Comparison of ENCODE assay signal across 18 cellular contexts in the genomic region with DNA sequence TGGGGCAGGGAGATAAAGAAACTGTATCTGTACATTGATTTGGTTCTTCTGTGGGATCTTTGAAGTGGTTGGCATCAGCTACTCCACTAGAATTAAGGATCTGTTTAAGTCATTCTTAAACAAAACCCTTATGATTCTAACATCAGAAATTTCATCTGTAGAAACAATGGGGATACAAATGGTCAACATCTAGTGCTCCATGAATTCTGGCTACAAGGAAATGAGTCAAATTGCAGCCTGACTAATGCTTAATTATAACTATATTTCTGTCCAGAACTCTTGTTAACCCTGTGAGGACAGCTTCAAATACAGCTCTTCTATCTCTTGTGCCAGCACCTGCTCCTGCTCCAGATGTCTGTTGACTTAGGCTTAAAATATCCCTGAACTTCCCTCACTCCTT. TPM values are rescaled to one million over a fixed set of nuclear protein-coding genes. Genes with fewer than 3 reads are reported as not detected.
DNase-seq lines count a peak whose midpoint lies in the region; TF ChIP-seq lines count a peak whose summit lies in the region.
"Had no signal": no experiment of that assay in that cellular context is flagged by ENCODE, and none has a peak within 500 bp of the region (broad histone marks: within the 10 kb centered on the region; RNA-seq: fewer than 3 reads in every experiment).

No MANE protein-coding gene starts in this region.

- H3K27ac Mint-ChIP-seq in endothelial cell (ENCODE audit: unreplicated experiment), result no peak overlapping the region

- TF ChIP-seq CTCF in SK-N-SH (IDR thresholded peaks at IDR 0.05), result no peak
- TF ChIP-seq CTCF in fibroblast of lung (conservative IDR thresholded peaks at IDR 0.05 in 1 of 2, IDR thresholded peaks at IDR 0.05 in 1 of 2; ENCODE audit: low read depth in 1 of 2, low read length in 2 of 2), result no peak
- TF ChIP-seq CTCF in endothelial cell (IDR thresholded peaks at IDR 0.05; ENCODE audit: unreplicated experiment), result no peak

- POLR2A ChIA-PET in SK-N-SH (lab: Yijun Ruan, JAX), result no interaction called here

- CTCF ChIA-PET in SK-N-SH (lab: Yijun Ruan, JAX), result no interaction called here

- H3K36me3 ChIP-seq in SK-N-SH (replicated peaks in 1 of 2; ENCODE audit: control insufficient read depth in 1 of 2, insufficient read depth in 2 of 2, low read length in 1 of 2) (no peaks in the 10 kb centered on the region), fibroblast of lung (ENCODE audit: control insufficient read depth, insufficient read depth, low read length) (no peaks in the 10 kb centered on the region)
- H3K36me3 ChIP-seq: BLaER1 had no signal

- no peaks in the 10 kb centered on the region for H3K9me2 ChIP-seq in SK-N-SH

- no peaks in the 10 kb centered on the region for H3K4me1 Mint-ChIP-seq in endothelial cell (ENCODE audit: unreplicated experiment)
- H3K4me1 Mint-ChIP-seq: CD4-positive, alpha-beta memory T cell had no signal

- DNase-seq in A172 (ENCODE audit: low spot score), result peak; percentile 54
- peak; percentile 28 for DNase-seq in HCEC 1CT
- no peak for DNase-seq in SK-N-SH
- DNase-seq in fibroblast of lung (ENCODE audit: low read depth in 2 of 2), result peak in 1 of 2 donors; percentile 4
- DNase-seq in medulla oblongata (ENCODE audit: extremely low spot score), result no peak
- no peak for DNase-seq in NCI-H1417 (lab: John Stamatoyannopoulos, UW)
- DNase-seq in NCI-H524 (lab: John Stamatoyannopoulos, UW), result no peak
- no peak for DNase-seq in endothelial cell (ENCODE audit: low spot score)
- DNase-seq: Calu3; CD4-positive, alpha-beta memory T cell; H7; IMR-90; NCI-H1436 treated with DMSO at 0.1 percent for 48 hours; NCI-H2029; NCI-H446; SIG-M5 had no signal

- H2AFZ ChIP-seq in SK-N-SH (ENCODE audit: low read depth), result peak overlapping the region; percentile 59; the same call in 1 of the 2 replicates
- no peak overlapping the region for H2AFZ ChIP-seq in fibroblast of lung (ENCODE audit: low read length)

- no peak overlapping the region for H3K4me3 Mint-ChIP-seq in endothelial cell (ENCODE audit: unreplicated experiment)
- H3K4me3 Mint-ChIP-seq: CD4-positive, alpha-beta memory T cell had no signal

- TF ChIP-seq RAD21 in SK-N-SH (IDR thresholded peaks at IDR 0.05; ENCODE audit: low read length), result no peak

- H3K27me3 Mint-ChIP-seq in endothelial cell (ENCODE audit: unreplicated experiment), result peaks cover 1% of the 10 kb centered on the region

- no peak for TF ChIP-seq EP300 in SK-N-SH (IDR thresholded peaks at IDR 0.05; ENCODE audit: borderline replicate concordance in 1 of 2, low read depth in 1 of 2, low read length in 1 of 2)

- H3K36me3 Mint-ChIP-seq in endothelial cell (ENCODE audit: low read depth, unreplicated experiment), result no peaks in the 10 kb centered on the region
- H3K36me3 Mint-ChIP-seq: CD4-positive, alpha-beta memory T cell had no signal

- H3K9ac ChIP-seq in SK-N-SH, result no peak overlapping the region
- no peak overlapping the region for H3K9ac ChIP-seq in fibroblast of lung (ENCODE audit: insufficient read depth, low read length)
- H3K9ac ChIP-seq: BLaER1 had no signal

- peaks cover 11% of the 10 kb centered on the region for H3F3A ChIP-seq in SK-N-SH (replicated peaks; ENCODE audit: insufficient read depth)

- H3K27me3 ChIP-seq in SK-N-SH (ENCODE audit: insufficient read depth) (no peaks in the 10 kb centered on the region), fibroblast of lung (ENCODE audit: control insufficient read depth, insufficient read depth, low read length) (no peaks in the 10 kb centered on the region)
- H3K27me3 ChIP-seq: BLaER1 had no signal

- H3K9me3 ChIP-seq in SK-N-SH (no peaks in the 10 kb centered on the region), fibroblast of lung (ENCODE audit: control insufficient read depth, insufficient read depth, low read depth, low read length) (no peaks in the 10 kb centered on the region)
- H3K9me3 ChIP-seq: A549 had no signal

- H3K79me2 ChIP-seq in SK-N-SH (ENCODE audit: insufficient read depth) (no peaks in the 10 kb centered on the region), fibroblast of lung (ENCODE audit: control insufficient read depth, insufficient read depth, low read length) (no peaks in the 10 kb centered on the region)

- H4K20me1 ChIP-seq in SK-N-SH (ENCODE audit: insufficient read depth), result no peaks in the 10 kb centered on the region
- H4K20me1 ChIP-seq in fibroblast of lung (ENCODE audit: control insufficient read depth, extremely low read depth, insufficient read depth, low read length), result no peaks in the 10 kb centered on the region
- H4K20me1 ChIP-seq: BLaER1 had no signal

- H3K4me3 ChIP-seq in SK-N-SH (ENCODE audit: low read depth in 2 of 2, low read length in 1 of 2) (no peak overlapping the region), fibroblast of lung (replicated peaks in 1 of 4; ENCODE audit: control extremely low read depth in 1 of 4, insufficient read depth in 1 of 4, low read depth in 3 of 4, low read length in 4 of 4) (no peak overlapping the region)
- H3K4me3 ChIP-seq: A549, BLaER1 had no signal

- peak overlapping the region in 1 of 2 experiments; percentile 53; a peak in 2 of 4 replicates for H3K27ac ChIP-seq in SK-N-SH (ENCODE audit: low read depth in 2 of 2, low read length in 1 of 2)
- H3K27ac ChIP-seq in fibroblast of lung (ENCODE audit: insufficient read depth, low read length), result no peak overlapping the region
- H3K27ac ChIP-seq: A549, BLaER1 had no signal

- H3K9me3 Mint-ChIP-seq in endothelial cell (ENCODE audit: unreplicated experiment), result no peaks in the 10 kb centered on the region

- H3K4me2 ChIP-seq in SK-N-SH (0 out of 2 replicates have a peak overlapping the region, but pooled peaks have one; percentile 22), fibroblast of lung (ENCODE audit: extremely low read depth, insufficient read depth, low read length) (peak overlapping the region; percentile 23)
- H3K4me2 ChIP-seq: A549, BLaER1 had no signal

- H3K4me1 ChIP-seq in SK-N-SH (ENCODE audit: control insufficient read depth in 1 of 2, insufficient read depth in 2 of 2, low read depth in 1 of 2, low read length in 1 of 2) (no peaks in the 10 kb centered on the region; a peak in 1 of 4 replicates), fibroblast of lung (ENCODE audit: control insufficient read depth, extremely low read depth, insufficient read depth, low read length) (no peaks in the 10 kb centered on the region)
- H3K4me1 ChIP-seq: A549, BLaER1 had no signal

TF ChIP-seq in SK-N-SH, 30 proteins besides CTCF, POLR2A, EP300 and RAD21:
- TF ChIP-seq, protein P1, sequence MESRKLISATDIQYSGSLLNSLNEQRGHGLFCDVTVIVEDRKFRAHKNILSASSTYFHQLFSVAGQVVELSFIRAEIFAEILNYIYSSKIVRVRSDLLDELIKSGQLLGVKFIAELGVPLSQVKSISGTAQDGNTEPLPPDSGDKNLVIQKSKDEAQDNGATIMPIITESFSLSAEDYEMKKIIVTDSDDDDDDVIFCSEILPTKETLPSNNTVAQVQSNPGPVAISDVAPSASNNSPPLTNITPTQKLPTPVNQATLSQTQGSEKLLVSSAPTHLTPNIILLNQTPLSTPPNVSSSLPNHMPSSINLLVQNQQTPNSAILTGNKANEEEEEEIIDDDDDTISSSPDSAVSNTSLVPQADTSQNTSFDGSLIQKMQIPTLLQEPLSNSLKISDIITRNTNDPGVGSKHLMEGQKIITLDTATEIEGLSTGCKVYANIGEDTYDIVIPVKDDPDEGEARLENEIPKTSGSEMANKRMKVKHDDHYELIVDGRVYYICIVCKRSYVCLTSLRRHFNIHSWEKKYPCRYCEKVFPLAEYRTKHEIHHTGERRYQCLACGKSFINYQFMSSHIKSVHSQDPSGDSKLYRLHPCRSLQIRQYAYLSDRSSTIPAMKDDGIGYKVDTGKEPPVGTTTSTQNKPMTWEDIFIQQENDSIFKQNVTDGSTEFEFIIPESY (IDR thresholded peaks at IDR 0.05; ENCODE audit: borderline replicate concordance, low read depth), result no peak
- TF ChIP-seq USF2 (IDR thresholded peaks at IDR 0.05; ENCODE audit: borderline replicate concordance, low read depth, low read length), result no peak
- TF ChIP-seq, protein P2, sequence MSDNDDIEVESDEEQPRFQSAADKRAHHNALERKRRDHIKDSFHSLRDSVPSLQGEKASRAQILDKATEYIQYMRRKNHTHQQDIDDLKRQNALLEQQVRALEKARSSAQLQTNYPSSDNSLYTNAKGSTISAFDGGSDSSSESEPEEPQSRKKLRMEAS (IDR thresholded peaks at IDR 0.05; ENCODE audit: low read depth), result no peak

RNA-seq across cellular contexts. Expression of gene GINS3, which starts 13.9 kb away (rescaled TPM):
- 30.5 and 34.0 TPM in 2 replicates for total RNA-seq in A172 (2014; rRNA removed; shearing (Covaris generic))
- polyA plus RNA-seq in SK-N-SH (2012; rRNA removed) (8.7 and 9.8 TPM in 2 replicates), fibroblast of lung (5.9 and 12.3 TPM in 2 replicates)
- 7.6 and 8.8 TPM in 2 replicates for polyA plus RNA-seq in SK-N-SH (2012; cell fraction: cytosol; rRNA removed)
- 4.6 and 6.2 TPM in 2 replicates for polyA plus RNA-seq in SK-N-SH (2012; cell fraction: nucleus; rRNA removed)
- total RNA-seq in fibroblast of lung (1.0 and 1.8 TPM in 2 replicates), endothelial cell (ENCODE audit: unreplicated experiment) (4.9 TPM)
- 4.0 and 8.0 TPM in 2 replicates for polyA plus RNA-seq in fibroblast of lung (2012)
- 2.6 and 16.3 TPM in 2 replicates for polyA minus RNA-seq in fibroblast of lung (ENCODE audit: low replicate concordance)

Comparison
In these comparisons a context has a peak if more than half of its experiments do, and no peak if none do; other contexts are left out.
1. DNase-seq: peak in A172 (single experiment) and HCEC 1CT (single experiment); none in SK-N-SH (single experiment), medulla oblongata (single experiment), NCI-H1417 (0 of 3), NCI-H524 (0 of 2) and endothelial cell (single experiment).